ENCODE assay signal across 2 cellular contexts in the genomic region with DNA sequence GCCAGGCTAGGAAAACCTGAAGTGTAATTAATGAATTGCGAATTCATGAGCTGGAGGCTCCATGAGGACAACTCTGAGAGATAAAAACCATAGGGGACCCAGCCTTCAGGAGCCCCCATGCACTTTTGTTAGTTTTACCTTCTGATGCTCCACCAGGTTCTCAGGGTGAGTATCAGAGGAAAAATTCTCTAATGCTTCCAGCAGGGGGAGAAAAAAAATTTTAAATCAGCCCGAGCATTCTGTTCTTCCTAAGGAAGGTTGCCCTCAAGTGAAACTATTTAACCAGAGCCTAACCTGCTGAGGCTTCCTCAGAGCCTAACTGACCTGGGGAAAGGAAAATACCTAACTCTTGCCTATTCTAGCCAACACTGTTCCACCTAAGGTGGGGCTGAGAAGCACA.
TF ChIP-seq lines count a peak whose summit lies in the region.

No MANE protein-coding gene starts in this region.

TF ChIP-seq in GM23338, 12 proteins besides CTCF, POLR2A, EP300 and RAD21:
- TF ChIP-seq, protein P1, sequence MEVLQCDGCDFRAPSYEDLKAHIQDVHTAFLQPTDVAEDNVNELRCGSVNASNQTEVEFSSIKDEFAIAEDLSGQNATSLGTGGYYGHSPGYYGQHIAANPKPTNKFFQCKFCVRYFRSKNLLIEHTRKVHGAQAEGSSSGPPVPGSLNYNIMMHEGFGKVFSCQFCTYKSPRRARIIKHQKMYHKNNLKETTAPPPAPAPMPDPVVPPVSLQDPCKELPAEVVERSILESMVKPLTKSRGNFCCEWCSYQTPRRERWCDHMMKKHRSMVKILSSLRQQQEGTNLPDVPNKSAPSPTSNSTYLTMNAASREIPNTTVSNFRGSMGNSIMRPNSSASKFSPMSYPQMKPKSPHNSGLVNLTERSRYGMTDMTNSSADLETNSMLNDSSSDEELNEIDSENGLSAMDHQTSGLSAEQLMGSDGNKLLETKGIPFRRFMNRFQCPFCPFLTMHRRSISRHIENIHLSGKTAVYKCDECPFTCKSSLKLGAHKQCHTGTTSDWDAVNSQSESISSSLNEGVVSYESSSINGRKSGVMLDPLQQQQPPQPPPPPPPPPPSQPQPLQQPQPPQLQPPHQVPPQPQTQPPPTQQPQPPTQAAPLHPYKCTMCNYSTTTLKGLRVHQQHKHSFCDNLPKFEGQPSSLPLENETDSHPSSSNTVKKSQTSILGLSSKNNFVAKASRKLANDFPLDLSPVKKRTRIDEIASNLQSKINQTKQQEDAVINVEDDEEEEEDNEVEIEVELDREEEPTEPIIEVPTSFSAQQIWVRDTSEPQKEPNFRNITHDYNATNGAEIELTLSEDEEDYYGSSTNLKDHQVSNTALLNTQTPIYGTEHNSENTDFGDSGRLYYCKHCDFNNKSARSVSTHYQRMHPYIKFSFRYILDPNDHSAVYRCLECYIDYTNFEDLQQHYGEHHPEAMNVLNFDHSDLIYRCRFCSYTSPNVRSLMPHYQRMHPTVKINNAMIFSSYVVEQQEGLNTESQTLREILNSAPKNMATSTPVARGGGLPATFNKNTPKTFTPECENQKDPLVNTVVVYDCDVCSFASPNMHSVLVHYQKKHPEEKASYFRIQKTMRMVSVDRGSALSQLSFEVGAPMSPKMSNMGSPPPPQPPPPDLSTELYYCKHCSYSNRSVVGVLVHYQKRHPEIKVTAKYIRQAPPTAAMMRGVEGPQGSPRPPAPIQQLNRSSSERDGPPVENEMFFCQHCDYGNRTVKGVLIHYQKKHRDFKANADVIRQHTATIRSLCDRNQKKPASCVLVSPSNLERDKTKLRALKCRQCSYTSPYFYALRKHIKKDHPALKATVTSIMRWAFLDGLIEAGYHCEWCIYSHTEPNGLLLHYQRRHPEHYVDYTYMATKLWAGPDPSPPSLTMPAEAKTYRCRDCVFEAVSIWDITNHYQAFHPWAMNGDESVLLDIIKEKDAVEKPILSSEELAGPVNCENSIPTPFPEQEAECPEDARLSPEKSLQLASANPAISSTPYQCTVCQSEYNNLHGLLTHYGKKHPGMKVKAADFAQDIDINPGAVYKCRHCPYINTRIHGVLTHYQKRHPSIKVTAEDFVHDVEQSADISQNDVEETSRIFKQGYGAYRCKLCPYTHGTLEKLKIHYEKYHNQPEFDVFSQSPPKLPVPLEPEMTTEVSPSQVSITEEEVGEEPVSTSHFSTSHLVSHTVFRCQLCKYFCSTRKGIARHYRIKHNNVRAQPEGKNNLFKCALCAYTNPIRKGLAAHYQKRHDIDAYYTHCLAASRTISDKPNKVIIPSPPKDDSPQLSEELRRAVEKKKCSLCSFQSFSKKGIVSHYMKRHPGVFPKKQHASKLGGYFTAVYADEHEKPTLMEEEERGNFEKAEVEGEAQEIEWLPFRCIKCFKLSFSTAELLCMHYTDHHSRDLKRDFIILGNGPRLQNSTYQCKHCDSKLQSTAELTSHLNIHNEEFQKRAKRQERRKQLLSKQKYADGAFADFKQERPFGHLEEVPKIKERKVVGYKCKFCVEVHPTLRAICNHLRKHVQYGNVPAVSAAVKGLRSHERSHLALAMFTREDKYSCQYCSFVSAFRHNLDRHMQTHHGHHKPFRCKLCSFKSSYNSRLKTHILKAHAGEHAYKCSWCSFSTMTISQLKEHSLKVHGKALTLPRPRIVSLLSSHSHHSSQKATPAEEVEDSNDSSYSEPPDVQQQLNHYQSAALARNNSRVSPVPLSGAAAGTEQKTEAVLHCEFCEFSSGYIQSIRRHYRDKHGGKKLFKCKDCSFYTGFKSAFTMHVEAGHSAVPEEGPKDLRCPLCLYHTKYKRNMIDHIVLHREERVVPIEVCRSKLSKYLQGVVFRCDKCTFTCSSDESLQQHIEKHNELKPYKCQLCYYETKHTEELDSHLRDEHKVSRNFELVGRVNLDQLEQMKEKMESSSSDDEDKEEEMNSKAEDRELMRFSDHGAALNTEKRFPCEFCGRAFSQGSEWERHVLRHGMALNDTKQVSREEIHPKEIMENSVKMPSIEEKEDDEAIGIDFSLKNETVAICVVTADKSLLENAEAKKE (CRISPR knock-in tag; IDR thresholded peaks at IDR 0.05): 0 out of 2 replicates have a peak, but pooled peaks have one; percentile 59
- no peak for TF ChIP-seq CREB1 (CRISPR knock-in tag; IDR thresholded peaks at IDR 0.05; ENCODE audit: low read depth)
TF ChIP-seq in GM23338: peak in this region for 1.

TF ChIP-seq in H1, 55 proteins besides CTCF, POLR2A, EP300 and RAD21:
- TF ChIP-seq, protein P2, sequence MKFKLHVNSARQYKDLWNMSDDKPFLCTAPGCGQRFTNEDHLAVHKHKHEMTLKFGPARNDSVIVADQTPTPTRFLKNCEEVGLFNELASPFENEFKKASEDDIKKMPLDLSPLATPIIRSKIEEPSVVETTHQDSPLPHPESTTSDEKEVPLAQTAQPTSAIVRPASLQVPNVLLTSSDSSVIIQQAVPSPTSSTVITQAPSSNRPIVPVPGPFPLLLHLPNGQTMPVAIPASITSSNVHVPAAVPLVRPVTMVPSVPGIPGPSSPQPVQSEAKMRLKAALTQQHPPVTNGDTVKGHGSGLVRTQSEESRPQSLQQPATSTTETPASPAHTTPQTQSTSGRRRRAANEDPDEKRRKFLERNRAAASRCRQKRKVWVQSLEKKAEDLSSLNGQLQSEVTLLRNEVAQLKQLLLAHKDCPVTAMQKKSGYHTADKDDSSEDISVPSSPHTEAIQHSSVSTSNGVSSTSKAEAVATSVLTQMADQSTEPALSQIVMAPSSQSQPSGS (IDR thresholded peaks at IDR 0.05; ENCODE audit: low read length): no peak
- TF ChIP-seq ASH2L (IDR thresholded peaks at IDR 0.05; ENCODE audit: low read length) (no peak), KDM4A (IDR thresholded peaks at IDR 0.05; ENCODE audit: low read depth, low read length, severe bottlenecking) (no peak), SP1 (IDR thresholded peaks at IDR 0.05; ENCODE audit: low read depth, low read length) (no peak), HDAC6 (IDR thresholded peaks at IDR 0.05; ENCODE audit: low read depth, low read length) (no peak), BCL11A (IDR thresholded peaks at IDR 0.05; ENCODE audit: low read depth in 2 of 2, low read length in 2 of 2) (no peak), ZNF274 (IDR thresholded peaks at IDR 0.05; ENCODE audit: borderline replicate concordance, extremely low read depth, low read length) (no peak), CHD2 (IDR thresholded peaks at IDR 0.05; ENCODE audit: low read length) (no peak), KDM5A (IDR thresholded peaks at IDR 0.05; ENCODE audit: low read length) (no peak), CTBP2 (IDR thresholded peaks at IDR 0.05; ENCODE audit: borderline replicate concordance, insufficient read depth, insufficient read length, low read length) (no peak)
- TF ChIP-seq, protein P3, sequence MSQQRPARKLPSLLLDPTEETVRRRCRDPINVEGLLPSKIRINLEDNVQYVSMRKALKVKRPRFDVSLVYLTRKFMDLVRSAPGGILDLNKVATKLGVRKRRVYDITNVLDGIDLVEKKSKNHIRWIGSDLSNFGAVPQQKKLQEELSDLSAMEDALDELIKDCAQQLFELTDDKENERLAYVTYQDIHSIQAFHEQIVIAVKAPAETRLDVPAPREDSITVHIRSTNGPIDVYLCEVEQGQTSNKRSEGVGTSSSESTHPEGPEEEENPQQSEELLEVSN (IDR thresholded peaks at IDR 0.05): no peak
- TF ChIP-seq, protein P4, sequence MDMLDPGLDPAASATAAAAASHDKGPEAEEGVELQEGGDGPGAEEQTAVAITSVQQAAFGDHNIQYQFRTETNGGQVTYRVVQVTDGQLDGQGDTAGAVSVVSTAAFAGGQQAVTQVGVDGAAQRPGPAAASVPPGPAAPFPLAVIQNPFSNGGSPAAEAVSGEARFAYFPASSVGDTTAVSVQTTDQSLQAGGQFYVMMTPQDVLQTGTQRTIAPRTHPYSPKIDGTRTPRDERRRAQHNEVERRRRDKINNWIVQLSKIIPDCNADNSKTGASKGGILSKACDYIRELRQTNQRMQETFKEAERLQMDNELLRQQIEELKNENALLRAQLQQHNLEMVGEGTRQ (IDR thresholded peaks at IDR 0.05; ENCODE audit: low read length): no peak
